ENCODE assay signal across 10 cellular contexts in genomic region chr20:51378171-51378928, GRCh38.
DNase-seq lines count a peak whose midpoint lies in the region; ATAC-seq, FAIRE-seq and TF ChIP-seq lines count a peak whose summit lies in the region.
"Had no signal": no experiment of that assay in that cellular context is flagged by ENCODE, and none has a peak within 500 bp of the region (broad histone marks: within the 10 kb centered on the region; RNA-seq: fewer than 3 reads in every experiment).

No MANE protein-coding gene starts in this region.

- H3K4me3 ChIP-seq in LNCaP clone FGC (ENCODE audit: low read depth, low read length): no peak overlapping the region
- H3K4me3 ChIP-seq in mesendoderm (ENCODE audit: low read length): no peak overlapping the region
- H3K4me3 ChIP-seq in naive thymus-derived CD4-positive, alpha-beta T cell (ENCODE audit: low read length): no peak overlapping the region
- H3K4me3 ChIP-seq: cardiac muscle cell, mucosa of descending colon had no signal

- H3K4me1 ChIP-seq in mesendoderm (ENCODE audit: control insufficient read depth, low read depth, low read length): peaks cover 8% of the 10 kb centered on the region
- H3K4me1 ChIP-seq in naive thymus-derived CD4-positive, alpha-beta T cell (ENCODE audit: control insufficient read depth in 2 of 2, insufficient read depth in 2 of 2, low read length in 2 of 2): no peaks in the 10 kb centered on the region

- H2AK5ac ChIP-seq in mesendoderm (ENCODE audit: low read length): no peak overlapping the region

- H3K27ac Mint-ChIP-seq in activated T-helper 2 cell treated with anti-CD3 and anti-CD28 coated beads, Interferon-gamma antibody, Interleukin-2, Interleukin-4, amounts not matched to agents 10 μg/mL and 5 μg/mL and 100 μg/mL, durations not matched to agents 14 hours and 24 hours and 36 hours: peak overlapping the region; percentile 17
- H3K27ac Mint-ChIP-seq in naive thymus-derived CD4-positive, alpha-beta T cell: peak overlapping the region in 3 of 9 donors; percentile 3 to 37 (median 7)

- peaks cover 3% of the 10 kb centered on the region for H3K36me3 Mint-ChIP-seq in activated T-helper 2 cell treated with anti-CD3 and anti-CD28 coated beads, Interferon-gamma antibody, Interleukin-2, Interleukin-4, amounts not matched to agents 10 μg/mL and 5 μg/mL and 100 μg/mL, durations not matched to agents 14 hours and 24 hours and 36 hours (ENCODE audit: low read depth)
- H3K36me3 Mint-ChIP-seq in naive thymus-derived CD4-positive, alpha-beta T cell: peaks cover 0 to 10% (median 8%) of the 10 kb centered on the region in 5 donors

- H4K5ac ChIP-seq in mesendoderm (ENCODE audit: low read length): no peak overlapping the region

- no peak overlapping the region for H2BK15ac ChIP-seq in mesendoderm (replicated peaks; ENCODE audit: low read depth)

- H2BK120ac ChIP-seq in mesendoderm (ENCODE audit: low read depth, low read length): no peak overlapping the region

- H3K79me1 ChIP-seq in mesendoderm (ENCODE audit: low read length): no peaks in the 10 kb centered on the region

- H3K23ac ChIP-seq in mesendoderm (ENCODE audit: low read length): no peak overlapping the region

- no peaks in the 10 kb centered on the region for H3K9me3 Mint-ChIP-seq in activated T-helper 2 cell treated with anti-CD3 and anti-CD28 coated beads, Interferon-gamma antibody, Interleukin-2, Interleukin-4, amounts not matched to agents 10 μg/mL and 5 μg/mL and 100 μg/mL, durations not matched to agents 14 hours and 24 hours and 36 hours
- no peaks in the 10 kb centered on the region for H3K9me3 Mint-ChIP-seq in naive thymus-derived CD4-positive, alpha-beta T cell

- WGBS in mesendoderm (ENCODE audit: extremely low coverage, insufficient coverage, low lambda C conversion rate): no CpG with 5 or more reads among the region's 19 CpGs

- H3K27ac ChIP-seq in mesendoderm (ENCODE audit: low read depth, low read length): no peak overlapping the region
- H3K27ac ChIP-seq in naive thymus-derived CD4-positive, alpha-beta T cell (ENCODE audit: low read depth, low read length): no peak overlapping the region
- H3K27ac ChIP-seq: cardiac muscle cell, KMS-11 had no signal

- no peak overlapping the region for H2BK5ac ChIP-seq in mesendoderm (ENCODE audit: low read length)

- H4K8ac ChIP-seq in mesendoderm (ENCODE audit: low read depth, low read length): no peak overlapping the region

- ATAC-seq in naive thymus-derived CD4-positive, alpha-beta T cell: no peak
- no peak for ATAC-seq in HG03460 (IDR thresholded peaks at IDR 0.05; ENCODE audit: unreplicated experiment)
- ATAC-seq: mucosa of descending colon had no signal

- H3K4me2 ChIP-seq in mesendoderm (ENCODE audit: low read length): no peak overlapping the region
- H3K4me2 ChIP-seq: KMS-11 had no signal

- CTCF ChIA-PET in GM10248 (lab: Yijun Ruan, JAX): interaction anchor here (1.8 to 4.3 kb wide), 4 partner anchors 11 to 245 kb away, joined by 5 to 16 read pairs (median 8); no protein-coding TSS in a partner anchor
- CTCF ChIA-PET in naive thymus-derived CD4-positive, alpha-beta T cell (lab: Charles Lee): interaction anchor here (0.6 to 2.8 kb wide), 4 partner anchors 30 to 246 kb away, joined by 3 to 24 read pairs (median 3); no protein-coding TSS in a partner anchor

- no peak overlapping the region for H3K18ac ChIP-seq in mesendoderm (ENCODE audit: low read length)

- no peaks in the 10 kb centered on the region for H3K79me2 ChIP-seq in mesendoderm (ENCODE audit: control insufficient read depth, insufficient read depth, low read length)

- no peaks in the 10 kb centered on the region for H3K9me3 ChIP-seq in naive thymus-derived CD4-positive, alpha-beta T cell (ENCODE audit: control insufficient read depth in 2 of 3, low read length in 3 of 3)
- H3K9me3 ChIP-seq: mucosa of descending colon had no signal

- H3K4ac ChIP-seq in mesendoderm (ENCODE audit: low read depth, low read length): no peak overlapping the region

- no peaks in the 10 kb centered on the region for H3K27me3 Mint-ChIP-seq in activated T-helper 2 cell treated with anti-CD3 and anti-CD28 coated beads, Interferon-gamma antibody, Interleukin-2, Interleukin-4, amounts not matched to agents 10 μg/mL and 5 μg/mL and 100 μg/mL, durations not matched to agents 14 hours and 24 hours and 36 hours (ENCODE audit: low read depth)
- no peaks in the 10 kb centered on the region for H3K27me3 Mint-ChIP-seq in naive thymus-derived CD4-positive, alpha-beta T cell

- intact Hi-C loops in activated T-helper 2 cell treated with anti-CD3 and anti-CD28 coated beads, Interferon-gamma antibody, Interleukin-2, Interleukin-4, amounts not matched to agents 10 μg/mL and 5 μg/mL and 100 μg/mL, durations not matched to agents 14 hours and 24 hours and 36 hours (cut with micrococcal nuclease): no loop called here
- intact Hi-C loops in naive thymus-derived CD4-positive, alpha-beta T cell (cut with micrococcal nuclease): no loop called here

- TF ChIP-seq CTCF in GM10248 (IDR thresholded peaks at IDR 0.05; ENCODE audit: control extremely low read depth, extremely low read depth, low read depth, missing control alignments) (peak; percentile 5), LNCaP clone FGC (IDR thresholded peaks at IDR 0.05; ENCODE audit: control insufficient read depth, extremely low read depth, insufficient read depth) (peak; percentile 23)

- DNase-seq in GM10248 (ENCODE audit: extremely low spot score): no peak
- no peak for DNase-seq in LNCaP clone FGC (ENCODE audit: low read depth)
- no peak for DNase-seq in activated T-helper 2 cell treated with anti-CD3 and anti-CD28 coated beads, Interferon-gamma antibody, Interleukin-2, Interleukin-4, amounts not matched to agents 10 μg/mL and 5 μg/mL and 100 μg/mL, durations not matched to agents 14 hours and 24 hours and 36 hours (ENCODE audit: low spot score)
- peak; percentile 53 for DNase-seq in mesendoderm
- DNase-seq in naive thymus-derived CD4-positive, alpha-beta T cell: no peak
- DNase-seq in HTR-8/SVneo (ENCODE audit: insufficient read length, low spot score): no peak
- DNase-seq: mucosa of descending colon had no signal

- H3K27me3 ChIP-seq in mesendoderm (ENCODE audit: insufficient read depth, low read length, poor library complexity): no peaks in the 10 kb centered on the region
- H3K27me3 ChIP-seq in naive thymus-derived CD4-positive, alpha-beta T cell (ENCODE audit: control insufficient read depth in 2 of 2, insufficient read depth in 2 of 2, low read length in 2 of 2): no peaks in the 10 kb centered on the region
- H3K27me3 ChIP-seq: cardiac muscle cell had no signal

- H3K56ac ChIP-seq in mesendoderm (ENCODE audit: low read length): no peak overlapping the region

- H3K9ac ChIP-seq in mesendoderm (ENCODE audit: low read length): no peak overlapping the region
- H3K9ac ChIP-seq: KMS-11 had no signal

- H3K4me1 Mint-ChIP-seq in activated T-helper 2 cell treated with anti-CD3 and anti-CD28 coated beads, Interferon-gamma antibody, Interleukin-2, Interleukin-4, amounts not matched to agents 10 μg/mL and 5 μg/mL and 100 μg/mL, durations not matched to agents 14 hours and 24 hours and 36 hours (ENCODE audit: low read depth): peaks cover 9% of the 10 kb centered on the region
- H3K4me1 Mint-ChIP-seq in naive thymus-derived CD4-positive, alpha-beta T cell: peaks cover 0 to 13% (median 5%) of the 10 kb centered on the region in 7 donors

- POLR2A ChIA-PET in GM10248 (lab: Yijun Ruan, JAX): no interaction called here
- POLR2A ChIA-PET in naive thymus-derived CD4-positive, alpha-beta T cell (lab: Charles Lee): no interaction called here

- FAIRE-seq in HTR-8/SVneo (lab: Jason Lieb, UNC): no peak

- H3K4me3 Mint-ChIP-seq in activated T-helper 2 cell treated with anti-CD3 and anti-CD28 coated beads, Interferon-gamma antibody, Interleukin-2, Interleukin-4, amounts not matched to agents 10 μg/mL and 5 μg/mL and 100 μg/mL, durations not matched to agents 14 hours and 24 hours and 36 hours (ENCODE audit: low read depth): no peak overlapping the region
- H3K4me3 Mint-ChIP-seq in naive thymus-derived CD4-positive, alpha-beta T cell: peak overlapping the region in 1 of 10 donors; percentile 18

- no peaks in the 10 kb centered on the region for H3K36me3 ChIP-seq in mesendoderm (ENCODE audit: control insufficient read depth, insufficient read depth, low read length)
- H3K36me3 ChIP-seq in naive thymus-derived CD4-positive, alpha-beta T cell (ENCODE audit: control insufficient read depth in 2 of 3, insufficient read depth in 3 of 3, low read length in 3 of 3): no peaks in the 10 kb centered on the region
- H3K36me3 ChIP-seq: cardiac muscle cell had no signal
